1 cellular context compared by ENCODE assay signal in the genomic region with DNA sequence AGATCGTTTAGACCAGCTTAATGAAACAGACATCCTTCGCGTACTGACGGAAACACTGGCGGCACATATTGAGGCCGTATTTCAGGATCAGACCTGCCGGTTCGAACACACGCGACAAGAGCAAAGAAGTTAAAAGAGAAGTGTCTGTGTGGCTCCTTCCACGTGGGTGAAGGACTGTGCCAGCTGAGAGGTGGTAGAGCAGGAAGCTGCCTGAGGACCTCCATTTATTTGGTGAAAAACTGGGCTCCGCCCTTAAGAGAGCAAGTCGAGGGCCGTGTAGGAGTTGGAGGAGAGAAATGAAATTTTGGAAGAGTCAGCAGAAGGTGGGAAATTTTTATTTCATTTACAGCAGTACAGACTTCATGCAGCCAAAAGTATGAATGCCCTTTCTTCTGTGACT.
TF ChIP-seq lines count a peak whose summit lies in the region.

No MANE protein-coding gene starts in this region.

TF ChIP-seq in WTC11, 78 proteins besides CTCF, POLR2A, EP300 and RAD21 (continued from another document):
- TF ChIP-seq, protein P1, sequence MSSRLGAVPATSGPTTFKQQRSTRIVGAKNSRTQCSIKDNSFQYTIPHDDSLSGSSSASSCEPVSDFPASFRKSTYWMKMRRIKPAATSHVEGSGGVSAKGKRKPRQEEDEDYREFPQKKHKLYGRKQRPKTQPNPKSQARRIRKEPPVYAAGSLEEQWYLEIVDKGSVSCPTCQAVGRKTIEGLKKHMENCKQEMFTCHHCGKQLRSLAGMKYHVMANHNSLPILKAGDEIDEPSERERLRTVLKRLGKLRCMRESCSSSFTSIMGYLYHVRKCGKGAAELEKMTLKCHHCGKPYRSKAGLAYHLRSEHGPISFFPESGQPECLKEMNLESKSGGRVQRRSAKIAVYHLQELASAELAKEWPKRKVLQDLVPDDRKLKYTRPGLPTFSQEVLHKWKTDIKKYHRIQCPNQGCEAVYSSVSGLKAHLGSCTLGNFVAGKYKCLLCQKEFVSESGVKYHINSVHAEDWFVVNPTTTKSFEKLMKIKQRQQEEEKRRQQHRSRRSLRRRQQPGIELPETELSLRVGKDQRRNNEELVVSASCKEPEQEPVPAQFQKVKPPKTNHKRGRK (CRISPR knock-in tag; IDR thresholded peaks at IDR 0.05; ENCODE audit: borderline replicate concordance): no peak
- TF ChIP-seq RELA (CRISPR knock-in tag; IDR thresholded peaks at IDR 0.05; ENCODE audit: borderline replicate concordance) (no peak), CREM (CRISPR knock-in tag; IDR thresholded peaks at IDR 0.05) (no peak), RORB (CRISPR knock-in tag; IDR thresholded peaks at IDR 0.05) (no peak), GRHL2 (CRISPR knock-in tag; IDR thresholded peaks at IDR 0.05; ENCODE audit: insufficient replicate concordance, severe bottlenecking) (no peak), NR2C2 (CRISPR knock-in tag; IDR thresholded peaks at IDR 0.05) (no peak)
- TF ChIP-seq, protein P2, sequence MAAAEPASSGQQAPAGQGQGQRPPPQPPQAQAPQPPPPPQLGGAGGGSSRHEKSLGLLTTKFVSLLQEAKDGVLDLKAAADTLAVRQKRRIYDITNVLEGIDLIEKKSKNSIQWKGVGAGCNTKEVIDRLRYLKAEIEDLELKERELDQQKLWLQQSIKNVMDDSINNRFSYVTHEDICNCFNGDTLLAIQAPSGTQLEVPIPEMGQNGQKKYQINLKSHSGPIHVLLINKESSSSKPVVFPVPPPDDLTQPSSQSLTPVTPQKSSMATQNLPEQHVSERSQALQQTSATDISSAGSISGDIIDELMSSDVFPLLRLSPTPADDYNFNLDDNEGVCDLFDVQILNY (CRISPR knock-in tag; IDR thresholded peaks at IDR 0.05): no peak
- TF ChIP-seq, protein P3, sequence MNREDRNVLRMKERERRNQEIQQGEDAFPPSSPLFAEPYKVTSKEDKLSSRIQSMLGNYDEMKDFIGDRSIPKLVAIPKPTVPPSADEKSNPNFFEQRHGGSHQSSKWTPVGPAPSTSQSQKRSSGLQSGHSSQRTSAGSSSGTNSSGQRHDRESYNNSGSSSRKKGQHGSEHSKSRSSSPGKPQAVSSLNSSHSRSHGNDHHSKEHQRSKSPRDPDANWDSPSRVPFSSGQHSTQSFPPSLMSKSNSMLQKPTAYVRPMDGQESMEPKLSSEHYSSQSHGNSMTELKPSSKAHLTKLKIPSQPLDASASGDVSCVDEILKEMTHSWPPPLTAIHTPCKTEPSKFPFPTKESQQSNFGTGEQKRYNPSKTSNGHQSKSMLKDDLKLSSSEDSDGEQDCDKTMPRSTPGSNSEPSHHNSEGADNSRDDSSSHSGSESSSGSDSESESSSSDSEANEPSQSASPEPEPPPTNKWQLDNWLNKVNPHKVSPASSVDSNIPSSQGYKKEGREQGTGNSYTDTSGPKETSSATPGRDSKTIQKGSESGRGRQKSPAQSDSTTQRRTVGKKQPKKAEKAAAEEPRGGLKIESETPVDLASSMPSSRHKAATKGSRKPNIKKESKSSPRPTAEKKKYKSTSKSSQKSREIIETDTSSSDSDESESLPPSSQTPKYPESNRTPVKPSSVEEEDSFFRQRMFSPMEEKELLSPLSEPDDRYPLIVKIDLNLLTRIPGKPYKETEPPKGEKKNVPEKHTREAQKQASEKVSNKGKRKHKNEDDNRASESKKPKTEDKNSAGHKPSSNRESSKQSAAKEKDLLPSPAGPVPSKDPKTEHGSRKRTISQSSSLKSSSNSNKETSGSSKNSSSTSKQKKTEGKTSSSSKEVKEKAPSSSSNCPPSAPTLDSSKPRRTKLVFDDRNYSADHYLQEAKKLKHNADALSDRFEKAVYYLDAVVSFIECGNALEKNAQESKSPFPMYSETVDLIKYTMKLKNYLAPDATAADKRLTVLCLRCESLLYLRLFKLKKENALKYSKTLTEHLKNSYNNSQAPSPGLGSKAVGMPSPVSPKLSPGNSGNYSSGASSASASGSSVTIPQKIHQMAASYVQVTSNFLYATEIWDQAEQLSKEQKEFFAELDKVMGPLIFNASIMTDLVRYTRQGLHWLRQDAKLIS (CRISPR knock-in tag; IDR thresholded peaks at IDR 0.05; ENCODE audit: borderline replicate concordance): no peak
TF ChIP-seq in WTC11: peak in this region for 0.
